In genomic region chr12:106188249-106188648, GRCh38 we compare ENCODE assay signal across 1 cellular context.
TF ChIP-seq lines count a peak whose summit lies in the region.

No MANE protein-coding gene starts in this region.

TF ChIP-seq in HepG2, 621 proteins besides CTCF, POLR2A, EP300 and RAD21 (continued from another document and continues in another):
- TF ChIP-seq ZBTB37 (CRISPR knock-in tag; IDR thresholded peaks at IDR 0.05) (no peak), HNRNPLL (IDR thresholded peaks at IDR 0.05; ENCODE audit: low read depth, low read length, poor library complexity, severe bottlenecking) (no peak), RXRA (CRISPR knock-in tag; IDR thresholded peaks at IDR 0.05) (peak; percentile 36; the same call in 1 of the 2 replicates), ZNF777 (CRISPR knock-in tag; IDR thresholded peaks at IDR 0.05) (0 out of 2 replicates have a peak, but pooled peaks have one; percentile 43), NCOA1 (CRISPR knock-in tag; IDR thresholded peaks at IDR 0.05) (no peak), KDM6A (CRISPR knock-in tag; IDR thresholded peaks at IDR 0.05; ENCODE audit: low read depth) (peak; percentile 28; the same call in 1 of the 2 replicates), ARID5B (CRISPR knock-in tag; IDR thresholded peaks at IDR 0.05) (peak; percentile 25; the same call in 1 of the 2 replicates), HNF4A (CRISPR knock-in tag; IDR thresholded peaks at IDR 0.05) (peak; percentile 85), PREB (CRISPR knock-in tag; IDR thresholded peaks at IDR 0.05) (no peak), ZNF605 (CRISPR knock-in tag; IDR thresholded peaks at IDR 0.05) (no peak), ZC3H13 (CRISPR knock-in tag; IDR thresholded peaks at IDR 0.05) (no peak), TSC22D2 (CRISPR knock-in tag; IDR thresholded peaks at IDR 0.05; ENCODE audit: borderline replicate concordance) (no peak), MAX (IDR thresholded peaks at IDR 0.05) (0 out of 2 replicates have a peak, but pooled peaks have one; percentile 21), ZNF850 (CRISPR knock-in tag; conservative IDR thresholded peaks at IDR 0.05) (no peak), TRAFD1 (CRISPR knock-in tag; IDR thresholded peaks at IDR 0.05; ENCODE audit: borderline replicate concordance) (no peak), LCORL (IDR thresholded peaks at IDR 0.05) (no peak), LCORL (CRISPR knock-in tag; IDR thresholded peaks at IDR 0.05) (peak; percentile 23; the same call in 1 of the 2 replicates), SOX13 (IDR thresholded peaks at IDR 0.05) (no peak), SOX13 (CRISPR knock-in tag; conservative IDR thresholded peaks at IDR 0.05 in 1 of 2, IDR thresholded peaks at IDR 0.05 in 1 of 2) (peak in 1 of 2 experiments; percentile 69; a peak in 2 of 4 replicates), SOX6 (IDR thresholded peaks at IDR 0.05) (no peak), SOX6 (CRISPR knock-in tag; IDR thresholded peaks at IDR 0.05) (peak; percentile 82), ZNF281 (CRISPR knock-in tag; IDR thresholded peaks at IDR 0.05; ENCODE audit: borderline replicate concordance) (peak; percentile 11; the same call in 1 of the 2 replicates), ZBTB3 (CRISPR knock-in tag; IDR thresholded peaks at IDR 0.05; ENCODE audit: borderline replicate concordance, low read depth) (no peak), NRL (CRISPR knock-in tag; IDR thresholded peaks at IDR 0.05; ENCODE audit: borderline replicate concordance) (0 out of 2 replicates have a peak, but pooled peaks have one; percentile 29), GTF2F1 (IDR thresholded peaks at IDR 0.05; ENCODE audit: low read length) (no peak), HOXA3 (CRISPR knock-in tag; IDR thresholded peaks at IDR 0.05) (peak; percentile 31; the same call in 1 of the 2 replicates), ZMYM4 (CRISPR knock-in tag; IDR thresholded peaks at IDR 0.05) (peak; percentile 55; the same call in 1 of the 2 replicates), HMGA1 (CRISPR knock-in tag; conservative IDR thresholded peaks at IDR 0.05) (no peak), ISL2 (CRISPR knock-in tag; IDR thresholded peaks at IDR 0.05) (0 out of 2 replicates have a peak, but pooled peaks have one; percentile 33), SOX5 (CRISPR knock-in tag; IDR thresholded peaks at IDR 0.05; ENCODE audit: borderline replicate concordance) (peak; percentile 37; the same call in 1 of the 2 replicates), ZNF704 (CRISPR knock-in tag; IDR thresholded peaks at IDR 0.05; ENCODE audit: borderline replicate concordance) (no peak), ZNF687 (CRISPR knock-in tag; IDR thresholded peaks at IDR 0.05) (peak; percentile 48), TFDP1 (CRISPR knock-in tag; IDR thresholded peaks at IDR 0.05; ENCODE audit: borderline replicate concordance) (no peak), KLF16 (CRISPR knock-in tag; IDR thresholded peaks at IDR 0.05) (no peak), MAFG (CRISPR knock-in tag; IDR thresholded peaks at IDR 0.05) (no peak)
